Comparison of ENCODE assay signal across 9 cellular contexts in the genomic region with DNA sequence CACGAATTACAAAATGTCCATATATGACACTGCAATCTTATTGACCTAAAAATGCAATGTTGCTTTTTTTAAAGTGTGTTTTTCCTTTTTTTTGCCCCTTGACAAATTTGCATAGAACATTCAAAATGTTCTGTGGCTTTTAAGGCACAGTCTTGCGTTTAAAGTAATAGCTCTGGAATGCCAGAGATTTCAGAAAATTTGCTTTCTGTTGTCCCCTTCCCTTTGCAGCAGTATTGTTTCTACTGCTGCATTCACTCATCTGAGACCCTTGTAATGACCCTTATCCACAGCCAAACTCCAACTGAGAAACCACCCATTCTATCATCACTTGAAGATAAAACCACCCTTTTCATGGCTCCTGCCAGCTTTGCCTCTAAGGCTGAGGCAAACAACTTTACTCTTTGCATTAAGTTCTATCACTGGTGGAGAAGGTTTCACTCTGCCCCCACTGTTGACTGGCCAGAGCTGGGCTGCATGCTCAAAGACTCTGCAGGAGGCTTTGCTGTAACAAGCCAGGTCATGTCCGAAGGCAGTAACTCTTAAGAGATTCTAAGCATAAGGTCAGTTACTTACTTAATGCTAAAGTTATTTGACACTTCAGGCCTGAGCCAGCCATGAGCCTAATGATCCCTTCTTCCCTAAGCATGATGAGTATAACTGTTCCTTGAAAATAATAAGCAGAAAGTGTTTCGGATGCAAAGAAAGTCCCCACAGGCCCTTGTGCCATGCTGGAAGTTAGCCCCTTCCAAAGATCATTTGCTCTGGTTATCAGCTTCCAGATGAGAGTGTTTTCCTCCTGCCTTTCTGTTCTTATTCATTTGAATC.
DNase-seq lines count a peak whose midpoint lies in the region; ATAC-seq and TF ChIP-seq lines count a peak whose summit lies in the region.
"Had no signal": no experiment of that assay in that cellular context is flagged by ENCODE, and none has a peak within 500 bp of the region (broad histone marks: within the 10 kb centered on the region; RNA-seq: fewer than 3 reads in every experiment).

No MANE protein-coding gene starts in this region.

- no peak overlapping the region for H3K4me3 ChIP-seq in psoas muscle
- no peak overlapping the region for H3K4me3 ChIP-seq in H7 (ENCODE audit: insufficient read depth, low read depth, low read length)
- H3K4me3 ChIP-seq in naive thymus-derived CD4-positive, alpha-beta T cell (ENCODE audit: low read length) = no peak overlapping the region

- no peak overlapping the region for H3K27ac Mint-ChIP-seq in naive thymus-derived CD4-positive, alpha-beta T cell
- no peak overlapping the region for H3K27ac Mint-ChIP-seq in T-helper 2 cell treated with Interferon-gamma antibody and Interleukin-4, amounts not matched to agents 5 μg/mL and 100 μg/mL, for 36 hours

- CTCF ChIA-PET in naive thymus-derived CD4-positive, alpha-beta T cell (lab: Charles Lee) = interaction anchor here (0.6 kb wide), 1 partner anchor 27 kb away, joined by 5 read pairs; no protein-coding TSS in a partner anchor

- ATAC-seq in left ventricle myocardium superior (peak; percentile 68), psoas muscle (peak; percentile 43 to 82 (median 72))
- ATAC-seq in naive thymus-derived CD4-positive, alpha-beta T cell = no peak
- ATAC-seq: Panc1 had no signal

- H3K27ac ChIP-seq in psoas muscle = peak overlapping the region; percentile 67
- no peak overlapping the region for H3K27ac ChIP-seq in naive thymus-derived CD4-positive, alpha-beta T cell (ENCODE audit: low read depth, low read length)

- peaks cover 0 to 2% (median 0%) of the 10 kb centered on the region in 11 donors for H3K9me3 Mint-ChIP-seq in naive thymus-derived CD4-positive, alpha-beta T cell
- H3K9me3 Mint-ChIP-seq in T-helper 2 cell treated with Interferon-gamma antibody and Interleukin-4, amounts not matched to agents 5 μg/mL and 100 μg/mL, for 36 hours = no peaks in the 10 kb centered on the region

- H3K4me1 ChIP-seq in psoas muscle = peaks cover 35% of the 10 kb centered on the region
- no peaks in the 10 kb centered on the region for H3K4me1 ChIP-seq in naive thymus-derived CD4-positive, alpha-beta T cell (ENCODE audit: control insufficient read depth in 2 of 2, insufficient read depth in 2 of 2, low read length in 2 of 2)

- WGBS in psoas muscle, 3 donors = 42 to 48% (median 43%) methylated on average over 4 of the region's 4 CpGs

- H3K36me3 Mint-ChIP-seq in naive thymus-derived CD4-positive, alpha-beta T cell = peaks cover 6 to 48% (median 20%) of the 10 kb centered on the region in 5 donors
- peaks cover 3% of the 10 kb centered on the region for H3K36me3 Mint-ChIP-seq in T-helper 2 cell treated with Interferon-gamma antibody and Interleukin-4, amounts not matched to agents 5 μg/mL and 100 μg/mL, for 36 hours (ENCODE audit: low read depth)

- POLR2A ChIA-PET in naive thymus-derived CD4-positive, alpha-beta T cell (lab: Charles Lee) = no interaction called here

- H3K36me3 ChIP-seq in psoas muscle (ENCODE audit: insufficient read depth in 1 of 2, low read depth in 1 of 2) = peaks cover 6 to 19% of the 10 kb centered on the region in 2 donors
- H3K36me3 ChIP-seq in H7 (replicated peaks; ENCODE audit: control insufficient read depth, insufficient read depth, low read length) = no peaks in the 10 kb centered on the region
- H3K36me3 ChIP-seq in naive thymus-derived CD4-positive, alpha-beta T cell (ENCODE audit: control insufficient read depth in 2 of 3, insufficient read depth in 3 of 3, low read length in 3 of 3) = peaks cover 0 to 5% (median 0%) of the 10 kb centered on the region in 3 experiments

- TF ChIP-seq CTCF in psoas muscle (IDR thresholded peaks at IDR 0.05) = no peak

- peaks cover 0 to 12% (median 4%) of the 10 kb centered on the region in 7 donors for H3K4me1 Mint-ChIP-seq in naive thymus-derived CD4-positive, alpha-beta T cell
- peaks cover 2% of the 10 kb centered on the region for H3K4me1 Mint-ChIP-seq in T-helper 2 cell treated with Interferon-gamma antibody and Interleukin-4, amounts not matched to agents 5 μg/mL and 100 μg/mL, for 36 hours (ENCODE audit: low read depth)

- no peak overlapping the region for H3K4me3 Mint-ChIP-seq in naive thymus-derived CD4-positive, alpha-beta T cell
- H3K4me3 Mint-ChIP-seq in T-helper 2 cell treated with Interferon-gamma antibody and Interleukin-4, amounts not matched to agents 5 μg/mL and 100 μg/mL, for 36 hours = no peak overlapping the region

- no peaks in the 10 kb centered on the region for H3K27me3 Mint-ChIP-seq in naive thymus-derived CD4-positive, alpha-beta T cell
- H3K27me3 Mint-ChIP-seq in T-helper 2 cell treated with Interferon-gamma antibody and Interleukin-4, amounts not matched to agents 5 μg/mL and 100 μg/mL, for 36 hours (ENCODE audit: low read depth) = no peaks in the 10 kb centered on the region

- peak; percentile 56 for DNase-seq in ELF-1 (ENCODE audit: low read depth, low spot score)
- DNase-seq in astrocyte of the hippocampus (ENCODE audit: low read depth, low spot score) = peak; percentile 85
- no peak for DNase-seq in left ventricle myocardium superior
- DNase-seq in psoas muscle = no peak
- DNase-seq in H7 = no peak
- DNase-seq in naive thymus-derived CD4-positive, alpha-beta T cell = no peak
- DNase-seq in T-helper 2 cell treated with Interferon-gamma antibody and Interleukin-4, amounts not matched to agents 5 μg/mL and 100 μg/mL, for 36 hours (ENCODE audit: low spot score) = no peak
- no peak for DNase-seq in OCI-M2 (lab: John Stamatoyannopoulos, UW; ENCODE audit: unreplicated experiment)

- no peaks in the 10 kb centered on the region for H3K27me3 ChIP-seq in psoas muscle (ENCODE audit: insufficient read depth in 3 of 3, low read length in 2 of 3)
- no peaks in the 10 kb centered on the region for H3K27me3 ChIP-seq in H7 (ENCODE audit: control insufficient read depth, insufficient read depth, low read length)
- no peaks in the 10 kb centered on the region for H3K27me3 ChIP-seq in naive thymus-derived CD4-positive, alpha-beta T cell (ENCODE audit: control insufficient read depth in 2 of 2, insufficient read depth in 2 of 2, low read length in 2 of 2)

- intact Hi-C loops in left ventricle myocardium superior (cut with micrococcal nuclease) = no loop called here
- intact Hi-C loops in psoas muscle (cut with DNase I) = loop anchor here in 1 of 2 donors (5.0 kb wide), 1 partner anchor 92 kb away; no protein-coding TSS in a partner anchor
- intact Hi-C loops in naive thymus-derived CD4-positive, alpha-beta T cell (cut with micrococcal nuclease) = loop anchor here in 1 of 2 donors (5.0 kb wide), 2 partner anchors 87 to 107 kb away; no protein-coding TSS in a partner anchor

- no peaks in the 10 kb centered on the region for H3K9me3 ChIP-seq in psoas muscle
- no peaks in the 10 kb centered on the region for H3K9me3 ChIP-seq in naive thymus-derived CD4-positive, alpha-beta T cell (ENCODE audit: control insufficient read depth in 2 of 3, low read length in 3 of 3)

Comparison
In these comparisons a context has a peak if more than half of its experiments do, and no peak if none do; other contexts are left out.
1. DNase-seq: peak in ELF-1 (single experiment) and astrocyte of the hippocampus (single experiment); none in left ventricle myocardium superior (single experiment), psoas muscle (0 of 2), H7 (single experiment), naive thymus-derived CD4-positive, alpha-beta T cell (0 of 9), T-helper 2 cell treated with Interferon-gamma antibody and Interleukin-4, amounts not matched to agents 5 μg/mL and 100 μg/mL, for 36 hours (single experiment) and OCI-M2 (single experiment).